ENCODE assay signal across 8 cellular contexts in the genomic region with DNA sequence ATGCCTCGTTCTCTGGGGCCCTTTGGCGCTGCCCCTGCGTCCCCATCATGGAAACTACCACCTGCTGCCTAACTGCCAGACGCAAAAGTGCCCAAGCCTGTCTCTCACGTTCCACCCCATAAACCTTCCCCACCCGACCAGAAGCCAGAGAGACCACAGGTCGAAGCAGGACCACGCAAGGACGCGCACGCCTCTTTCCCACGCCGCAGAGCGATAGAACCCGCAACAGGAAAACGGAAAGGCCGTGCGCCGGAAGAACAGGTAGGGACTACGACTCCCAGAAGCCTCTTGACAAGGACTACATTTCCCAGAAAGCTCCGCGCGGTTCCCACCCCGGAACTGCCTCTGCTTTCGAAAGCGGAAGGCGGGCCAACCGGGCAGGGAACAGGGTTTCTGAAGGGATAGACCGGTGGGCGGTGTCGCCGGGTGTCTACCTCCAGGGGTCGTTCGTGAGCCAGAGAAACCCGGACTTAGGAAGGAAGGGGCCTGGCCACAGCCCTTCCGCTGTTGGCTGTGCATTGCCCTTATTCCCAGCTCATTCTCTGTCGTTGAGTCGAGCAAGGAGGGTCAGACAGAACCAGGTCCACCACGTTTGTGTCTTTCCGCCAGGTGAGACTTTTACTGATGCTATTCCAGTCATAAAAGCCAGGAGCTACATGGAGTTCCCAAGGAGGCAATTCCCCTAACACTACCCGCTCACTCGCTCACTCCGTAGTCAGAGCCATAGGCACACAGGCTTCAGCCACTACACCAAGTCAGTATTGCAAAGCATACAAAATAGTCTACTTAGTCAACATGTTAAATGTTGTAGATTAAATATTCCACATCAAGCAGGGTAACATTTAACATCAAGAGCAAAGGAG. TPM values are rescaled to one million over a fixed set of nuclear protein-coding genes. Genes with fewer than 3 reads are reported as not detected.
DNase-seq lines count a peak whose midpoint lies in the region; ATAC-seq, FAIRE-seq and TF ChIP-seq lines count a peak whose summit lies in the region.

No MANE protein-coding gene starts in this region.

- no peaks in the 10 kb centered on the region for H3K36me3 ChIP-seq in keratinocyte (ENCODE audit: control insufficient read depth in 2 of 2, extremely low read depth in 1 of 2, insufficient read depth in 2 of 2, low read length in 2 of 2)

- in situ Hi-C loops in GM18951 (cut with MboI; ENCODE audit: low sequenced_read_pairs, unreplicated experiment), result no loop called here

- H3K4me1 ChIP-seq in keratinocyte (ENCODE audit: control insufficient read depth, extremely low read depth, insufficient read depth, low read length), result peaks cover 17% of the 10 kb centered on the region

- H3K9me1 ChIP-seq in keratinocyte (ENCODE audit: control insufficient read depth, extremely low read depth, insufficient read depth, low read length), result no peaks in the 10 kb centered on the region

- peak; percentile 96 for DNase-seq in AG10803 (ENCODE audit: low read depth)
- peak; percentile 92 for DNase-seq in NCI-H226
- DNase-seq in activated CD4-positive, CD25-positive, alpha-beta regulatory T cell (lab: John Stamatoyannopoulos, UW), result peak; percentile 91 to 97 (median 94)
- peak; percentile 98 for DNase-seq in cerebellar cortex (ENCODE audit: low spot score)
- peak; percentile 94 for DNase-seq in keratinocyte (ENCODE audit: low read depth, low spot score)
- peak; percentile 90 to 92 for DNase-seq in stimulated activated CD4-positive, alpha-beta T cell treated with anti-CD3 and anti-CD28 coated beads, Interleukin-15, amount 100 ng/mL, for 1 hour (ENCODE audit: low read depth in 1 of 2, low spot score in 1 of 2)

- peak; percentile 88 for TF ChIP-seq POLR2A in GM18951 (IDR thresholded peaks at IDR 0.05; ENCODE audit: extremely low read depth, insufficient read depth, insufficient read length)

- TF ChIP-seq CTCF in AG10803 (conservative IDR thresholded peaks at IDR 0.05; ENCODE audit: low read length), result peak; percentile 72
- peak; percentile 71 to 85 (median 83) for TF ChIP-seq CTCF in keratinocyte (optimal IDR thresholded peaks at IDR 0.05 in 1 of 3, IDR thresholded peaks at IDR 0.05 in 1 of 3, conservative IDR thresholded peaks at IDR 0.05 in 1 of 3; ENCODE audit: extremely low read depth in 1 of 3, insufficient read depth in 2 of 3, low read length in 3 of 3)

- dilution Hi-C loops in keratinocyte (cut with MboI; ENCODE audit: extremely low pct_ligation_motif_present, low sequenced_read_pairs), result no loop called here

- H2AFZ ChIP-seq in keratinocyte (ENCODE audit: control insufficient read depth, low read length), result peak overlapping the region; percentile 98

- no peaks in the 10 kb centered on the region for H3K9me3 ChIP-seq in keratinocyte (ENCODE audit: control insufficient read depth, low read depth, low read length)

- peak overlapping the region; percentile 83 for H3K9ac ChIP-seq in keratinocyte (ENCODE audit: control insufficient read depth, extremely low read depth, insufficient read depth, low read length)

- H3K27ac ChIP-seq in keratinocyte (ENCODE audit: control insufficient read depth, insufficient read depth, low read length), result peak overlapping the region; percentile 50

- no peaks in the 10 kb centered on the region for H4K20me1 ChIP-seq in keratinocyte (ENCODE audit: control insufficient read depth, extremely low read depth, insufficient read depth, low read length)

- no peaks in the 10 kb centered on the region for H3K27me3 ChIP-seq in keratinocyte (ENCODE audit: control insufficient read depth, extremely low read depth, insufficient read depth, low read length)

- FAIRE-seq in keratinocyte (lab: Jason Lieb, UNC), result peak; percentile 57

- peaks cover 4% of the 10 kb centered on the region for H3K79me2 ChIP-seq in keratinocyte (ENCODE audit: control insufficient read depth, insufficient read depth, low read length)

- H3K4me3 ChIP-seq in AG10803 (ENCODE audit: low read length) (peak overlapping the region; percentile 93), keratinocyte (ENCODE audit: control insufficient read depth in 2 of 3, extremely low read depth in 1 of 3, insufficient read depth in 2 of 3, low read depth in 1 of 3, low read length in 3 of 3) (peak overlapping the region; percentile 83 to 94 (median 88))

- peak overlapping the region; percentile 96 for H3K4me2 ChIP-seq in keratinocyte (ENCODE audit: control insufficient read depth, extremely low read depth, insufficient read depth, low read depth, low read length)

- ATAC-seq in HG03196 (IDR thresholded peaks at IDR 0.05; ENCODE audit: unreplicated experiment), result peak; percentile 97

RNA-seq across cellular contexts. Expression of gene ZBTB38, which starts 56.6 kb away (rescaled TPM):
- 17.9 to 41.1 TPM (median 34.9 TPM) in 3 replicates for polyA plus RNA-seq in keratinocyte
- polyA plus RNA-seq in keratinocyte (2011; ENCODE audit: low read depth), result 24.1 TPM
- 15.0 and 25.8 TPM in 2 replicates for polyA plus RNA-seq in keratinocyte (2011; cell fraction: cytosol; rRNA removed)
- polyA plus RNA-seq in keratinocyte (2011; cell fraction: nucleus; rRNA removed), result 36.8 and 40.9 TPM in 2 replicates
- polyA plus RNA-seq in keratinocyte (2012; ENCODE audit: low replicate concordance), result 19.3 and 38.7 TPM in 2 replicates
- polyA minus RNA-seq in keratinocyte, result 45.2 to 76.7 TPM (median 75.1 TPM) in 3 replicates
- 38.2 TPM for polyA minus RNA-seq in keratinocyte (2011; cell fraction: cytosol; rRNA and poly(A)+ RNA removed)
- polyA minus RNA-seq in keratinocyte (2011; cell fraction: nucleus; rRNA and poly(A)+ RNA removed), result 59.4 and 96.9 TPM in 2 replicates

Comparison
In these comparisons a context has a peak if more than half of its experiments do, and no peak if none do; other contexts are left out.
1. Peak in every context shown above with its lines: DNase-seq, ATAC-seq, H3K4me3 ChIP-seq and H3K27ac ChIP-seq.